ENCODE assay signal across 15 cellular contexts in the genomic region with DNA sequence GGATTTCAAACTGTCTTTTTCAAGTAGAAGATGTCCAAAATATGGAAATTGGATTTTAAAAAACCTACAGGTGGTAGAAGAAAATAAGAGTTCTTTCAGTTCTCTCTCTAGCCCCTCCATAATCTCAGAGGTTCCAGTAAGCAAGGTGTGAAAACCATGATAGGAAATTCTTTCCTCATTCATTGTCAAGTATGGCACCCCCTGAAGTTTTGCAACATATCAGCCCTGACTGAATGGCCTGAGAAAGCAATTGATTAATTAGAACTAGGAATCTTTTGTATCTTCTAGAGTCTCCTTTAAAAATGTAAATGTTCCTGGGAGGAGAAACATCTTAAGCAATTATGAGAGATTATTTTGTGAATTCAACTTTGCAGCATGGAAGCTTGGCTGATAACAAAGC.
A peak's percentile ranks its signal among the peaks of the same experiment; 100 is the strongest.
DNase-seq lines count a peak whose midpoint lies in the region; ATAC-seq and TF ChIP-seq lines count a peak whose summit lies in the region.
"Had no signal": no experiment of that assay in that cellular context is flagged by ENCODE, and none has a peak within 500 bp of the region (broad histone marks: within the 10 kb centered on the region; RNA-seq: fewer than 3 reads in every experiment).

No MANE protein-coding gene starts in this region.

- no peak overlapping the region for H3K4me3 Mint-ChIP-seq in stimulated activated naive CD8-positive, alpha-beta T cell treated with anti-CD3 and anti-CD28 coated beads, Interleukin-15, amount 100 ng/mL, for 72 hours
- no peak overlapping the region for H3K4me3 Mint-ChIP-seq in endothelial cell (ENCODE audit: unreplicated experiment)
- H3K4me3 Mint-ChIP-seq: activated CD4-positive, alpha-beta T cell treated with anti-CD3 and anti-CD28 coated beads, Interleukin-2, amount 10 ng/mL, durations not matched to agents 7 days and 5 days had no signal

- no peak overlapping the region for H3K27ac Mint-ChIP-seq in stimulated activated naive CD8-positive, alpha-beta T cell treated with anti-CD3 and anti-CD28 coated beads, Interleukin-15, amount 100 ng/mL, for 72 hours
- no peak overlapping the region for H3K27ac Mint-ChIP-seq in endothelial cell (ENCODE audit: unreplicated experiment)
- H3K27ac Mint-ChIP-seq: activated CD4-positive, alpha-beta T cell treated with anti-CD3 and anti-CD28 coated beads, Interleukin-2, amount 10 ng/mL, durations not matched to agents 7 days and 5 days had no signal

- peak; percentile 10 for DNase-seq in stimulated activated naive CD8-positive, alpha-beta T cell treated with anti-CD3 and anti-CD28 coated beads, Interleukin-15, Interleukin-2, amounts not matched to agents 100 U/mL and 50 U/mL, for 24 hours
- no peak for DNase-seq in stimulated activated naive CD8-positive, alpha-beta T cell treated with anti-CD3 and anti-CD28 coated beads, Interleukin-15, amount 100 ng/mL, for 72 hours
- DNase-seq in NCI-H69 (lab: John Stamatoyannopoulos, UW) (peak; percentile 25), endothelial cell (ENCODE audit: low spot score) (no peak), kidney tubule cell (ENCODE audit: low spot score) (no peak), NCI-H526 (lab: John Stamatoyannopoulos, UW) (no peak), iPS-NIHi11 (ENCODE audit: low spot score) (no peak)
- DNase-seq: activated CD4-positive, alpha-beta T cell treated with anti-CD3 and anti-CD28 coated beads, Interleukin-2, amount 10 ng/mL, durations not matched to agents 7 days and 5 days; activated gamma-delta T cell treated with Interleukin-2 at 50 U/mL for 16 hours; central memory CD4-positive, alpha-beta T cell; glutamatergic neuron; NCI-H187; retina; Right ventricle myocardium superior; testis had no signal

- no peaks in the 10 kb centered on the region for H3K36me3 Mint-ChIP-seq in endothelial cell (ENCODE audit: low read depth, unreplicated experiment)

- no peak for ATAC-seq in stimulated activated naive CD8-positive, alpha-beta T cell treated with anti-CD3 and anti-CD28 coated beads, Interleukin-15, Interleukin-2, amounts not matched to agents 100 U/mL and 50 U/mL, for 24 hours
- ATAC-seq in stimulated activated naive CD8-positive, alpha-beta T cell treated with anti-CD3 and anti-CD28 coated beads, Interleukin-15, amount 100 ng/mL, for 72 hours, result no peak

- H3K4me1 Mint-ChIP-seq in stimulated activated naive CD8-positive, alpha-beta T cell treated with anti-CD3 and anti-CD28 coated beads, Interleukin-15, amount 100 ng/mL, for 72 hours, result peaks cover 7% of the 10 kb centered on the region
- H3K4me1 Mint-ChIP-seq in endothelial cell (ENCODE audit: unreplicated experiment), result peaks cover 3% of the 10 kb centered on the region
- H3K4me1 Mint-ChIP-seq: activated CD4-positive, alpha-beta T cell treated with anti-CD3 and anti-CD28 coated beads, Interleukin-2, amount 10 ng/mL, durations not matched to agents 7 days and 5 days had no signal

- H3K27me3 Mint-ChIP-seq in stimulated activated naive CD8-positive, alpha-beta T cell treated with anti-CD3 and anti-CD28 coated beads, Interleukin-15, amount 100 ng/mL, for 72 hours, result no peaks in the 10 kb centered on the region
- peaks cover 1% of the 10 kb centered on the region for H3K27me3 Mint-ChIP-seq in endothelial cell (ENCODE audit: unreplicated experiment)
- H3K27me3 Mint-ChIP-seq: activated CD4-positive, alpha-beta T cell treated with anti-CD3 and anti-CD28 coated beads, Interleukin-2, amount 10 ng/mL, durations not matched to agents 7 days and 5 days had no signal

- TF ChIP-seq CTCF in endothelial cell (IDR thresholded peaks at IDR 0.05; ENCODE audit: unreplicated experiment), result peak; percentile 56

- peaks cover 4 to 16% of the 10 kb centered on the region in 2 donors for H3K9me3 Mint-ChIP-seq in stimulated activated naive CD8-positive, alpha-beta T cell treated with anti-CD3 and anti-CD28 coated beads, Interleukin-15, amount 100 ng/mL, for 72 hours
- no peaks in the 10 kb centered on the region for H3K9me3 Mint-ChIP-seq in endothelial cell (ENCODE audit: unreplicated experiment)

Comparison
In these comparisons a context has a peak if more than half of its experiments do, and no peak if none do; other contexts are left out.
1. DNase-seq: peak in stimulated activated naive CD8-positive, alpha-beta T cell treated with anti-CD3 and anti-CD28 coated beads, Interleukin-15, Interleukin-2, amounts not matched to agents 100 U/mL and 50 U/mL, for 24 hours (single experiment) and NCI-H69 (single experiment); none in stimulated activated naive CD8-positive, alpha-beta T cell treated with anti-CD3 and anti-CD28 coated beads, Interleukin-15, amount 100 ng/mL, for 72 hours (0 of 2), endothelial cell (single experiment), kidney tubule cell (single experiment), NCI-H526 (0 of 2) and iPS-NIHi11 (single experiment).